27 cellular contexts compared by ENCODE assay signal in genomic region chr15:58650102-58650501, GRCh38.
DNase-seq lines count a peak whose midpoint lies in the region; ATAC-seq and TF ChIP-seq lines count a peak whose summit lies in the region.
"Had no signal": no experiment of that assay in that cellular context is flagged by ENCODE, and none has a peak within 500 bp of the region (broad histone marks: within the 10 kb centered on the region; RNA-seq: fewer than 3 reads in every experiment).

No MANE protein-coding gene starts in this region.

- POLR2A ChIA-PET in activated CD8-positive, alpha-beta T cell treated with anti-CD3 and anti-CD28 coated beads, Interleukin-2, amount 10 ng/mL, durations not matched to agents 7 days and 5 days (lab: Charles Lee), result no interaction called here
- POLR2A ChIA-PET in activated CD8-positive, alpha-beta T cell treated with anti-CD3 and anti-CD28 coated beads for 36 hours (lab: Charles Lee), result no interaction called here
- POLR2A ChIA-PET in CD8-positive, alpha-beta memory T cell (lab: Charles Lee), result no interaction called here

- intact Hi-C loops in activated CD8-positive, alpha-beta T cell treated with anti-CD3 and anti-CD28 coated beads for 36 hours (cut with micrococcal nuclease), result no loop called here
- intact Hi-C loops in colonic mucosa (cut with DNase I), result no loop called here

- no peak for TF ChIP-seq CTCF in activated CD8-positive, alpha-beta T cell treated with anti-CD3 and anti-CD28 coated beads for 36 hours (IDR thresholded peaks at IDR 0.05)
- TF ChIP-seq CTCF in colonic mucosa (IDR thresholded peaks at IDR 0.05), result no peak

- peaks cover 11% of the 10 kb centered on the region for H3K4me1 Mint-ChIP-seq in activated CD8-positive, alpha-beta T cell treated with anti-CD3 and anti-CD28 coated beads, Interleukin-2, amount 10 ng/mL, durations not matched to agents 7 days and 5 days (ENCODE audit: low read depth)
- H3K4me1 Mint-ChIP-seq in activated CD8-positive, alpha-beta T cell treated with anti-CD3 and anti-CD28 coated beads for 36 hours (ENCODE audit: low read depth), result peaks cover 4% of the 10 kb centered on the region
- peaks cover 24 to 40% (median 25%) of the 10 kb centered on the region in 3 donors for H3K4me1 Mint-ChIP-seq in CD8-positive, alpha-beta memory T cell
- peaks cover 14% of the 10 kb centered on the region for H3K4me1 Mint-ChIP-seq in T-helper 2 cell treated with Interferon-gamma antibody and Interleukin-4, amounts not matched to agents 5 μg/mL and 100 μg/mL, for 36 hours (ENCODE audit: low read depth)
- H3K4me1 Mint-ChIP-seq in immature natural killer cell, result peaks cover 22 to 28% of the 10 kb centered on the region in 2 donors
- H3K4me1 Mint-ChIP-seq: CD14-positive monocyte had no signal

- no peaks in the 10 kb centered on the region for H3K9me3 ChIP-seq in CD8-positive, alpha-beta memory T cell (ENCODE audit: low read length)
- no peaks in the 10 kb centered on the region for H3K9me3 ChIP-seq in colonic mucosa
- H3K9me3 ChIP-seq: BE2C, Caco-2, SJSA1 had no signal

- CTCF ChIA-PET in activated CD8-positive, alpha-beta T cell treated with anti-CD3 and anti-CD28 coated beads, Interleukin-2, amount 10 ng/mL, durations not matched to agents 7 days and 5 days (lab: Charles Lee), result no interaction called here
- CTCF ChIA-PET in activated CD8-positive, alpha-beta T cell treated with anti-CD3 and anti-CD28 coated beads for 36 hours (lab: Charles Lee), result no interaction called here
- CTCF ChIA-PET in CD8-positive, alpha-beta memory T cell (lab: Charles Lee), result no interaction called here

- no peaks in the 10 kb centered on the region for H3K36me3 ChIP-seq in CD8-positive, alpha-beta memory T cell (ENCODE audit: insufficient read depth, low read length)
- no peaks in the 10 kb centered on the region for H3K36me3 ChIP-seq in colonic mucosa

- H3K27ac Mint-ChIP-seq in activated CD8-positive, alpha-beta T cell treated with anti-CD3 and anti-CD28 coated beads, Interleukin-2, amount 10 ng/mL, durations not matched to agents 7 days and 5 days, result no peak overlapping the region
- H3K27ac Mint-ChIP-seq in activated CD8-positive, alpha-beta T cell treated with anti-CD3 and anti-CD28 coated beads for 36 hours, result no peak overlapping the region
- peak overlapping the region in 5 of 8 donors; percentile 30 to 76 (median 59) for H3K27ac Mint-ChIP-seq in CD8-positive, alpha-beta memory T cell
- peak overlapping the region; percentile 33 for H3K27ac Mint-ChIP-seq in T-helper 2 cell treated with Interferon-gamma antibody and Interleukin-4, amounts not matched to agents 5 μg/mL and 100 μg/mL, for 36 hours
- peak overlapping the region in 5 of 6 donors; percentile 4 to 62 (median 9) for H3K27ac Mint-ChIP-seq in immature natural killer cell

- no peak overlapping the region for H3K4me3 ChIP-seq in CD8-positive, alpha-beta memory T cell (ENCODE audit: low read length)
- H3K4me3 ChIP-seq in colonic mucosa, result no peak overlapping the region
- H3K4me3 ChIP-seq: PC-9, SJSA1 had no signal

- H3K9me3 Mint-ChIP-seq in activated CD8-positive, alpha-beta T cell treated with anti-CD3 and anti-CD28 coated beads, Interleukin-2, amount 10 ng/mL, durations not matched to agents 7 days and 5 days (ENCODE audit: insufficient read depth), result no peaks in the 10 kb centered on the region
- H3K9me3 Mint-ChIP-seq in activated CD8-positive, alpha-beta T cell treated with anti-CD3 and anti-CD28 coated beads for 36 hours, result no peaks in the 10 kb centered on the region
- H3K9me3 Mint-ChIP-seq in CD8-positive, alpha-beta memory T cell, result no peaks in the 10 kb centered on the region
- H3K9me3 Mint-ChIP-seq in T-helper 2 cell treated with Interferon-gamma antibody and Interleukin-4, amounts not matched to agents 5 μg/mL and 100 μg/mL, for 36 hours, result no peaks in the 10 kb centered on the region
- no peaks in the 10 kb centered on the region for H3K9me3 Mint-ChIP-seq in immature natural killer cell

- no peaks in the 10 kb centered on the region for H3K27me3 ChIP-seq in CD8-positive, alpha-beta memory T cell (ENCODE audit: insufficient read depth, low read length, poor library complexity, severe bottlenecking)
- H3K27me3 ChIP-seq in colonic mucosa, result no peaks in the 10 kb centered on the region
- H3K27me3 ChIP-seq: BE2C, SJSA1 had no signal

- no peaks in the 10 kb centered on the region for H3K27me3 Mint-ChIP-seq in activated CD8-positive, alpha-beta T cell treated with anti-CD3 and anti-CD28 coated beads, Interleukin-2, amount 10 ng/mL, durations not matched to agents 7 days and 5 days (ENCODE audit: low read depth)
- no peaks in the 10 kb centered on the region for H3K27me3 Mint-ChIP-seq in activated CD8-positive, alpha-beta T cell treated with anti-CD3 and anti-CD28 coated beads for 36 hours
- no peaks in the 10 kb centered on the region for H3K27me3 Mint-ChIP-seq in CD8-positive, alpha-beta memory T cell
- no peaks in the 10 kb centered on the region for H3K27me3 Mint-ChIP-seq in T-helper 2 cell treated with Interferon-gamma antibody and Interleukin-4, amounts not matched to agents 5 μg/mL and 100 μg/mL, for 36 hours (ENCODE audit: low read depth)
- peaks cover 0 to 2% (median 1%) of the 10 kb centered on the region in 3 donors for H3K27me3 Mint-ChIP-seq in immature natural killer cell (ENCODE audit: low read depth in 3 of 3)

- H3K27ac ChIP-seq in CD8-positive, alpha-beta memory T cell (ENCODE audit: low read depth, low read length), result no peak overlapping the region
- no peak overlapping the region for H3K27ac ChIP-seq in colonic mucosa
- H3K27ac ChIP-seq: 22Rv1, PC-9, SJSA1 had no signal

- H3K4me1 ChIP-seq in CD8-positive, alpha-beta memory T cell (ENCODE audit: insufficient read depth, low read length), result no peaks in the 10 kb centered on the region
- no peaks in the 10 kb centered on the region for H3K4me1 ChIP-seq in colonic mucosa
- H3K4me1 ChIP-seq: BE2C, Caco-2, SJSA1 had no signal

- no peak overlapping the region for H3K9ac ChIP-seq in colonic mucosa (ENCODE audit: low read depth in 2 of 2, low read length in 2 of 2)

- no peak overlapping the region for H3K4me3 Mint-ChIP-seq in activated CD8-positive, alpha-beta T cell treated with anti-CD3 and anti-CD28 coated beads, Interleukin-2, amount 10 ng/mL, durations not matched to agents 7 days and 5 days
- no peak overlapping the region for H3K4me3 Mint-ChIP-seq in activated CD8-positive, alpha-beta T cell treated with anti-CD3 and anti-CD28 coated beads for 36 hours
- H3K4me3 Mint-ChIP-seq in CD8-positive, alpha-beta memory T cell, result no peak overlapping the region
- no peak overlapping the region for H3K4me3 Mint-ChIP-seq in T-helper 2 cell treated with Interferon-gamma antibody and Interleukin-4, amounts not matched to agents 5 μg/mL and 100 μg/mL, for 36 hours
- no peak overlapping the region for H3K4me3 Mint-ChIP-seq in immature natural killer cell
- H3K4me3 Mint-ChIP-seq: CD14-positive monocyte had no signal

- peak; percentile 49 for ATAC-seq in activated CD8-positive, alpha-beta T cell treated with anti-CD3 and anti-CD28 coated beads, Interleukin-2, amount 10 ng/mL, durations not matched to agents 7 days and 5 days
- no peak for ATAC-seq in activated CD8-positive, alpha-beta T cell treated with anti-CD3 and anti-CD28 coated beads for 36 hours
- no peak for ATAC-seq in GM19467 (IDR thresholded peaks at IDR 0.05; ENCODE audit: unreplicated experiment)
- ATAC-seq: Right ventricle myocardium inferior had no signal

- no peak for DNase-seq in activated CD8-positive, alpha-beta T cell treated with anti-CD3 and anti-CD28 coated beads, Interleukin-2, amount 10 ng/mL, durations not matched to agents 7 days and 5 days
- DNase-seq in activated CD8-positive, alpha-beta T cell treated with anti-CD3 and anti-CD28 coated beads for 36 hours, result no peak
- peak in 1 of 5 donors; percentile 7 for DNase-seq in CD8-positive, alpha-beta memory T cell
- DNase-seq in T-helper 2 cell treated with Interferon-gamma antibody and Interleukin-4, amounts not matched to agents 5 μg/mL and 100 μg/mL, for 36 hours (ENCODE audit: low spot score), result no peak
- peak; percentile 18 to 31 (median 22) for DNase-seq in immature natural killer cell
- no peak for DNase-seq in occipital lobe (lab: John Stamatoyannopoulos, UW)
- no peak for DNase-seq in colonic mucosa
- DNase-seq: BE2C, Caco-2, DMS 273 treated with DMSO at 0.1 percent for 48 hours, DMS79, GF-D8, H7, MV-4-11, NCI-H1105 treated with DMSO at 0.1 percent for 48 hours, NCI-H146, NCI-H1930, NCI-H2107, NCI-H446, NCI-H524 treated with DMSO at 0.1 percent for 48 hours, NCI-H774, PC-9 had no signal

- peaks cover 54% of the 10 kb centered on the region for H3K36me3 Mint-ChIP-seq in activated CD8-positive, alpha-beta T cell treated with anti-CD3 and anti-CD28 coated beads, Interleukin-2, amount 10 ng/mL, durations not matched to agents 7 days and 5 days (ENCODE audit: low read depth)
- H3K36me3 Mint-ChIP-seq in activated CD8-positive, alpha-beta T cell treated with anti-CD3 and anti-CD28 coated beads for 36 hours (ENCODE audit: low read depth), result peaks cover 18% of the 10 kb centered on the region
- peaks cover 22 to 31% (median 29%) of the 10 kb centered on the region in 3 donors for H3K36me3 Mint-ChIP-seq in CD8-positive, alpha-beta memory T cell
- H3K36me3 Mint-ChIP-seq in T-helper 2 cell treated with Interferon-gamma antibody and Interleukin-4, amounts not matched to agents 5 μg/mL and 100 μg/mL, for 36 hours (ENCODE audit: low read depth), result peaks cover 59% of the 10 kb centered on the region
- peaks cover 6 to 41% (median 27%) of the 10 kb centered on the region in 3 donors for H3K36me3 Mint-ChIP-seq in immature natural killer cell

Comparison
In these comparisons a context has a peak if more than half of its experiments do, and no peak if none do; other contexts are left out.
1. DNase-seq: peak in immature natural killer cell (3 of 3); none in activated CD8-positive, alpha-beta T cell treated with anti-CD3 and anti-CD28 coated beads, Interleukin-2, amount 10 ng/mL, durations not matched to agents 7 days and 5 days (single experiment), activated CD8-positive, alpha-beta T cell treated with anti-CD3 and anti-CD28 coated beads for 36 hours (single experiment), T-helper 2 cell treated with Interferon-gamma antibody and Interleukin-4, amounts not matched to agents 5 μg/mL and 100 μg/mL, for 36 hours (single experiment), occipital lobe (single experiment) and colonic mucosa (single experiment).
2. H3K27ac Mint-ChIP-seq: peak in CD8-positive, alpha-beta memory T cell (5 of 8), T-helper 2 cell treated with Interferon-gamma antibody and Interleukin-4, amounts not matched to agents 5 μg/mL and 100 μg/mL, for 36 hours (single experiment) and immature natural killer cell (5 of 6); none in activated CD8-positive, alpha-beta T cell treated with anti-CD3 and anti-CD28 coated beads, Interleukin-2, amount 10 ng/mL, durations not matched to agents 7 days and 5 days (single experiment) and activated CD8-positive, alpha-beta T cell treated with anti-CD3 and anti-CD28 coated beads for 36 hours (single experiment).